Comparison of ENCODE assay signal across 1 cellular context in genomic region chr2:120820885-120821279, GRCh38.
TF ChIP-seq lines count a peak whose summit lies in the region.

No MANE protein-coding gene starts in this region.

TF ChIP-seq in IMR-90, 13 proteins besides CTCF, POLR2A, EP300 and RAD21 (continued from another document):
- peak; percentile 94 for TF ChIP-seq MXI1 (IDR thresholded peaks at IDR 0.05; ENCODE audit: borderline replicate concordance, low read depth, low read length)
- no peak for TF ChIP-seq CHD1 (IDR thresholded peaks at IDR 0.05; ENCODE audit: low read depth, low read length)
- no peak for TF ChIP-seq FOS (IDR thresholded peaks at IDR 0.05; ENCODE audit: low read depth, low read length)
- peak; percentile 40; the same call in 1 of the 2 replicates for TF ChIP-seq USF2 (IDR thresholded peaks at IDR 0.05; ENCODE audit: low read depth, low read length)
